22 cellular contexts compared by ENCODE assay signal in the genomic region with DNA sequence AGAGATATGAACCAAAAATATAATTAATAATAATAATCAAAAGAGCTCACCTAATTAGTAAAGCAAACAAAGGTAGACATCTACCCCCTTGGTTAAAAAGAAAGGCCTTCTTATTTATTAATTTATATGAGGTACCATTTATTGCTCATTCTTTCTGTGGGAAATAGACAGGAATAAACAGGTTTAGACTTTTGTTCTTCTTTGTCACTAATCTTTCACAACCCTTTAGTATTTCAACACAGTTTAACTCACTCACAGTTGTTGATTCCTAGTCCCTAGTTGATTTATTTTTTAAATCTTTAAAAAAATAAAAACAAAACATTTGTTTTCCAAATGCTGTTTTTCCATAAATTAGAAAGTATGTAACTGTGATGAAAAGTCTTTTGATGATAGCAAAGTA. TPM values are rescaled to one million over a fixed set of nuclear protein-coding genes. Genes with fewer than 3 reads are reported as not detected.
DNase-seq lines count a peak whose midpoint lies in the region; ATAC-seq, FAIRE-seq and TF ChIP-seq lines count a peak whose summit lies in the region.
"Had no signal": no experiment of that assay in that cellular context is flagged by ENCODE, and none has a peak within 500 bp of the region (broad histone marks: within the 10 kb centered on the region; RNA-seq: fewer than 3 reads in every experiment).

No MANE protein-coding gene starts in this region.

- no peaks in the 10 kb centered on the region for H3K36me3 ChIP-seq in mammary epithelial cell (ENCODE audit: insufficient read depth, low read length)
- H3K36me3 ChIP-seq in psoas muscle (ENCODE audit: insufficient read depth in 1 of 2, low read depth in 1 of 2), result no peaks in the 10 kb centered on the region
- H3K36me3 ChIP-seq in testis (ENCODE audit: low read depth, missing control alignments), result no peaks in the 10 kb centered on the region
- H3K36me3 ChIP-seq in WERI-Rb-1, result no peaks in the 10 kb centered on the region
- H3K36me3 ChIP-seq: SJSA1 had no signal

- H2AFZ ChIP-seq in mammary epithelial cell (ENCODE audit: low read depth, low read length), result no peak overlapping the region

- H3K79me2 ChIP-seq in mammary epithelial cell (ENCODE audit: insufficient read depth, low read length), result no peaks in the 10 kb centered on the region

- in situ Hi-C loops in mammary epithelial cell (cut with MboI; ENCODE audit: low sequenced_read_pairs in 2 of 2), result loop anchor here in 1 of 2 donors (10.0 kb wide), 1 partner anchor 51 kb away; no protein-coding TSS in a partner anchor

- no peak overlapping the region for H3K4me3 ChIP-seq in mammary epithelial cell (replicated peaks in 1 of 3; ENCODE audit: insufficient read depth in 1 of 3, low read depth in 2 of 3, low read length in 3 of 3)
- H3K4me3 ChIP-seq in psoas muscle, result no peak overlapping the region
- H3K4me3 ChIP-seq in testis, result no peak overlapping the region
- no peak overlapping the region for H3K4me3 ChIP-seq in WERI-Rb-1 (ENCODE audit: low read depth, low read length)
- H3K4me3 ChIP-seq: SJSA1 had no signal

- no TSS peak for BruUV-seq in mammary epithelial cell (replicated peaks; lab: Mats Ljungman, UMichigan)

- dilution Hi-C loops in mammary epithelial cell (cut with HindIII; ENCODE audit: low sequenced_read_pairs), result no loop called here

- H3K27me3 ChIP-seq in mammary epithelial cell (ENCODE audit: insufficient read depth, low read length) (no peaks in the 10 kb centered on the region), psoas muscle (ENCODE audit: insufficient read depth in 3 of 3, low read length in 2 of 3) (no peaks in the 10 kb centered on the region), testis (no peaks in the 10 kb centered on the region), WERI-Rb-1 (ENCODE audit: insufficient read depth, low read depth, severe bottlenecking) (no peaks in the 10 kb centered on the region)
- H3K27me3 ChIP-seq: SJSA1 had no signal

- H4K20me1 ChIP-seq in mammary epithelial cell (ENCODE audit: insufficient read depth, low read length), result no peaks in the 10 kb centered on the region

- no peak for ATAC-seq in psoas muscle
- no peak for ATAC-seq in HG03097 (IDR thresholded peaks at IDR 0.05; ENCODE audit: low FRiP score, unreplicated experiment)
- ATAC-seq in HG02759 (IDR thresholded peaks at IDR 0.05; ENCODE audit: unreplicated experiment), result no peak

- H3K27ac ChIP-seq in mammary epithelial cell (ENCODE audit: insufficient read depth, low read depth, low read length) (peak overlapping the region; percentile 49), psoas muscle (peak overlapping the region; percentile 95), testis (no peak overlapping the region), WERI-Rb-1 (no peak overlapping the region)
- H3K27ac ChIP-seq: RWPE1, SJSA1 had no signal

- peak; percentile 2 for FAIRE-seq in RCC 7860 (lab: Jason Lieb, UNC)
- FAIRE-seq: GM19239 had no signal

- no peak for TF ChIP-seq CTCF in mammary epithelial cell (conservative IDR thresholded peaks at IDR 0.05 in 1 of 2, IDR thresholded peaks at IDR 0.05 in 1 of 2; ENCODE audit: extremely low read depth in 1 of 2, insufficient read depth in 1 of 2, low read depth in 1 of 2, low read length in 2 of 2)
- no peak for TF ChIP-seq CTCF in psoas muscle (IDR thresholded peaks at IDR 0.05)
- TF ChIP-seq CTCF in testis (IDR thresholded peaks at IDR 0.05), result no peak
- TF ChIP-seq CTCF in WERI-Rb-1 (IDR thresholded peaks at IDR 0.05; ENCODE audit: low read depth, low read length), result no peak

- H3K9me3 ChIP-seq in mammary epithelial cell (replicated peaks; ENCODE audit: insufficient read depth, low read length), result no peaks in the 10 kb centered on the region
- no peaks in the 10 kb centered on the region for H3K9me3 ChIP-seq in psoas muscle
- H3K9me3 ChIP-seq in testis, result no peaks in the 10 kb centered on the region
- H3K9me3 ChIP-seq in WERI-Rb-1 (ENCODE audit: severe bottlenecking), result no peaks in the 10 kb centered on the region
- H3K9me3 ChIP-seq: Caco-2, SJSA1 had no signal

- intact Hi-C loops in mammary epithelial cell (cut with micrococcal nuclease), result no loop called here
- intact Hi-C loops in psoas muscle (cut with DNase I), result no loop called here
- intact Hi-C loops in testis (cut with DNase I; ENCODE audit: low total_unique reads), result no loop called here

- H3K4me1 ChIP-seq in mammary epithelial cell (ENCODE audit: insufficient read depth, low read length) (peaks cover 23% of the 10 kb centered on the region), psoas muscle (peaks cover 47% of the 10 kb centered on the region), testis (peaks cover 3% of the 10 kb centered on the region)
- H3K4me1 ChIP-seq: Caco-2 had no signal

- H3K4me2 ChIP-seq in mammary epithelial cell (ENCODE audit: insufficient read depth, low read depth, low read length), result no peak overlapping the region

- no peak overlapping the region for H3K9ac ChIP-seq in mammary epithelial cell (ENCODE audit: insufficient read depth, low read length)

- no peak for TF ChIP-seq POLR2A in testis (IDR thresholded peaks at IDR 0.05)

- DNase-seq in RCC 7860 (ENCODE audit: low spot score) (no peak), mammary epithelial cell (peak; percentile 56), fibroblast of gingiva (ENCODE audit: low read depth) (peak; percentile 19), psoas muscle (no peak), testis (no peak), WERI-Rb-1 (no peak)
- DNase-seq: ACHN; AML-193; Caco-2; H9; IMR-90; Karpas-422; NCI-H1105 treated with DMSO at 0.1 percent for 48 hours; NCI-H187; NCI-H345; NCI-H526 treated with DMSO at 0.1 percent for 48 hours; NK-92 treated with Interleukin-12 subunit alpha and Interleukin-12 subunit beta, amount 100 ng/mL, for 24 hours had no signal

- CTCF ChIA-PET in mammary epithelial cell (lab: Charles Lee; ENCODE audit: low non-redundant PET), result no interaction called here

RNA-seq across cellular contexts. Expression of gene PPARGC1A, which starts 5.6 kb away (rescaled TPM):
- total RNA-seq in mammary epithelial cell (1 to 10 TPM in 1 of 2 donors, not detected in 1; 5.3 TPM), psoas muscle (10 to 100 TPM in 3 of 4 donors, 1 to 10 TPM in 1; 7.8 to 89.3 (median 53.0) TPM), testis (10 to 100 TPM; 33.0 to 33.4 TPM)
- polyA plus RNA-seq in mammary epithelial cell (0.09 TPM), psoas muscle (10 to 100 TPM; 13.0 to 64.3 (median 33.1) TPM), testis (ENCODE audit: insufficient read depth, low read depth, low replicate concordance) (15.4 TPM)
- not detected for polyA minus RNA-seq in mammary epithelial cell
- total RNA-seq: Caco-2 had no signal

Comparison
In these comparisons a context has a peak if more than half of its experiments do, and no peak if none do; other contexts are left out.
1. DNase-seq: peak in mammary epithelial cell (single experiment) and fibroblast of gingiva (single experiment); none in RCC 7860 (single experiment), psoas muscle (0 of 2), testis (single experiment) and WERI-Rb-1 (single experiment).
2. H3K27ac ChIP-seq: peak in mammary epithelial cell (single experiment) and psoas muscle (single experiment); none in testis (0 of 2) and WERI-Rb-1 (single experiment).